In the genomic region with DNA sequence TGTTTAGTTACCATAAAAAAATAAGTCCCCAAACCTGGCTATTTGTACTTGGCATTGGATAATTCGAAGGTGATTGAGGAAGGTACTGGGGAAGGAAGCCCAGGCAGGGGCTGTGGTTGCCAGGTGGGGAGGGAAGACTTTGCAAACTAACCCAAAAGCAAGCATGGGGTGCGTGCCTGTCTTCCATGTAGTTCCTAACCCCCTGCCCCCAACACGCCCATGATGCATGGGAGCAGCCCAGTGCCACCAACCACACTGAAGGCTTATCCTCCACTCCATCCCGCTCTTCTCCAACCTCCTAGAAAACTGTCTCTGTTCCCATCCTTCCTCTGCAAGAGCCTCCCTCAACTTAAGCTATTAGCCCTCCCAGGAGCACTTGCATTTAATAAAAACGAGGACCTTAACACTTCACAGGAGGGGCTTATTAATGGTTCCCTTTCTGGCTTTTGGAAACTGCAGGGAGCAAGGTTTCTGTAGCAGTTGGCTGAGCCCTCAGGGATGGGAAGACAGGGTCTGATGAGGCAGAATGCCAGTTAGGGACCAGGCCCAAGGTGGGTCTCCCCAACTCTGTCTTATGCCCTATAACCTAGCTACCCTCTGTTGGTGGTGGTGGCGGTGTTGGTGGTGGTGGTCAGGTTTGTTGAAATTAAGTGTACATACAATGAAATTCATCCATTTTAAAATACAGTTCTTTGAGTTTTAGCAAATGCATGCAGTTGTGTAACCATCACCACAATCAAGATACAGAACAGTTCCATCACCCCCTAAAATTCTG, we compare ENCODE assay signal across 18 cellular contexts.
"Had no signal": no experiment of that assay in that cellular context is flagged by ENCODE, and none has a peak within 500 bp of the region (broad histone marks: within the 10 kb centered on the region; RNA-seq: fewer than 3 reads in every experiment).

No MANE protein-coding gene starts in this region.

- DNase-seq: activated CD4-positive, alpha-beta T cell treated with anti-CD3 and anti-CD28 coated beads for 48 hours; activated T-cell treated with anti-CD3 and anti-CD28 coated beads for 4 hours; amniotic stem cell; body of pancreas; cerebellar nuclear complex; dorsolateral prefrontal cortex; foreskin fibroblast; natural killer cell; stimulated activated CD4-positive, alpha-beta T cell treated with anti-CD3 and anti-CD28 coated beads, Interleukin-12 subunit alpha, Interleukin-12 subunit beta, amount 100 ng/mL, for 4 hours; T-helper 1 cell; testis; WERI-Rb-1 had no signal

- FAIRE-seq: endometrium had no signal

- H3K4me3 ChIP-seq: body of pancreas, dorsolateral prefrontal cortex, esophagus muscularis mucosa, testis, uterus had no signal

- H3K27me3 ChIP-seq: body of pancreas, dorsolateral prefrontal cortex, esophagus muscularis mucosa, testis, uterus had no signal

- H3K9me3 ChIP-seq: body of pancreas, esophagus muscularis mucosa, testis, uterus had no signal

- ATAC-seq: activated naive CD4-positive, alpha-beta T cell treated with anti-CD3 and anti-CD28 coated beads, Interleukin-2, amount 50 U/mL, for 72 hours; activated T-helper 17 cell treated with anti-CD3 and anti-CD28 coated beads, Interleukin-2, amount 50 U/mL, for 72 hours; body of pancreas; left colon; natural killer cell had no signal

- H3K36me3 ChIP-seq: esophagus muscularis mucosa, uterus, WERI-Rb-1 had no signal

- H3K27ac ChIP-seq: body of pancreas, dorsolateral prefrontal cortex, esophagus muscularis mucosa, testis, WERI-Rb-1 had no signal

- H3K4me1 ChIP-seq: body of pancreas had no signal
